ENCODE assay signal across 24 cellular contexts in genomic region chr16:14061732-14062259, GRCh38.
"Had no signal": no experiment of that assay in that cellular context is flagged by ENCODE, and none has a peak within 500 bp of the region (broad histone marks: within the 10 kb centered on the region; RNA-seq: fewer than 3 reads in every experiment).

No MANE protein-coding gene starts in this region.

- H3K4me3 ChIP-seq: colonic mucosa, hepatocyte, psoas muscle, sigmoid colon, skin epidermis, thoracic aorta, transverse colon had no signal

- H3K27ac Mint-ChIP-seq: endodermal cell; nephron; stimulated activated naive B cell treated with anti-CD40 and anti-IgM and Interleukin-4, amounts not matched to agents 10 μg/mL and 1 μg/mL and 100 μg/mL, for 72 hours had no signal

- ATAC-seq: left colon; left ventricle myocardium superior; psoas muscle; stimulated activated naive B cell treated with anti-CD40 and anti-IgM and Interleukin-4, amounts not matched to agents 10 μg/mL and 1 μg/mL and 100 μg/mL, for 72 hours; stimulated activated naive CD8-positive, alpha-beta T cell treated with anti-CD3 and anti-CD28 coated beads, Interleukin-15, amount 100 ng/mL, for 72 hours had no signal

- H3K4me3 Mint-ChIP-seq: endodermal cell; naive B cell; nephron; stimulated activated naive B cell treated with anti-CD40 and anti-IgM and Interleukin-4, amounts not matched to agents 10 μg/mL and 1 μg/mL and 100 μg/mL, for 72 hours; stimulated activated naive CD8-positive, alpha-beta T cell treated with anti-CD3 and anti-CD28 coated beads, Interleukin-15, amount 100 ng/mL, for 72 hours had no signal

- H3K27me3 ChIP-seq: colonic mucosa, hepatocyte, sigmoid colon, transverse colon had no signal

- H3K4me1 ChIP-seq: colonic mucosa, parathyroid adenoma, psoas muscle, sigmoid colon, transverse colon had no signal

- H3K9me3 ChIP-seq: colonic mucosa, psoas muscle, sigmoid colon, thoracic aorta, transverse colon had no signal

- H3K36me3 ChIP-seq: colonic mucosa, sigmoid colon, thoracic aorta, transverse colon had no signal

- H3K4me1 Mint-ChIP-seq: endodermal cell; naive B cell; nephron; stimulated activated naive B cell treated with anti-CD40 and anti-IgM and Interleukin-4, amounts not matched to agents 10 μg/mL and 1 μg/mL and 100 μg/mL, for 72 hours; stimulated activated naive CD8-positive, alpha-beta T cell treated with anti-CD3 and anti-CD28 coated beads, Interleukin-15, amount 100 ng/mL, for 72 hours had no signal

- DNase-seq: colonic mucosa; dermis blood vessel endothelial cell; endodermal cell; erythroblast; foreskin melanocyte; head of caudate nucleus; left colon; left ventricle myocardium superior; mesendoderm; naive B cell; occipital lobe; psoas muscle; retina; sigmoid colon; stimulated activated CD4-positive, alpha-beta T cell treated with anti-CD3 and anti-CD28 coated beads, Interleukin-2, amount 100 ng/mL, for 24 hours; stimulated activated CD4-positive, alpha-beta T cell treated with anti-CD3 and anti-CD28 coated beads, Interleukin-4, amount 100 ng/mL, for 4 hours; stimulated activated naive B cell treated with anti-CD40 and anti-IgM and Interleukin-4, amounts not matched to agents 10 μg/mL and 1 μg/mL and 100 μg/mL, for 72 hours; stimulated activated naive CD8-positive, alpha-beta T cell treated with anti-CD3 and anti-CD28 coated beads, Interleukin-15, amount 100 ng/mL, for 72 hours; transverse colon had no signal

- H3K27ac ChIP-seq: colonic mucosa, hepatocyte, parathyroid adenoma, psoas muscle, sigmoid colon, skin epidermis, thoracic aorta, transverse colon had no signal
